8 cellular contexts compared by ENCODE assay signal in the genomic region with DNA sequence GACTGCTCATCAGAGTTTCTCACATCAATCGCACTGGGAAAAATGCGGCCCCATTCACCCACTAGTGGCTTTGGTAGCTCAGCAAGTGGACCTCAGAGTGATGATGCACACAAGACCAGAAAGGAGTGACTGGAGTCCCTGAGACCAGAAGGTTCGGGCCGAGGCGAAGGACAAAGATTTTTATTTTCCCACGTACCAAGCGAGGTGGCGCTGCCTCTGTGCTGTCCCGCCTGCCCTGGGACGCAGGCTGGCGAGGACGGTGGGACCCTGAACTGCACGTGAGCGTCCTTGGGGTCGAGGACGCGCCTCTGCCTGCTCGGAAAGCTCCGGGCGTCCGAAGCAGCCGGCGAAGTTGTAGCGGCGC. TPM values are rescaled to one million over a fixed set of nuclear protein-coding genes. Genes with fewer than 3 reads are reported as not detected.
DNase-seq lines count a peak whose midpoint lies in the region; ATAC-seq and TF ChIP-seq lines count a peak whose summit lies in the region.
"Not testable (repeated sequence)": the region's sequence is repeated elsewhere in the genome, so short reads cannot be mapped to it uniquely, and the experiment has no call there.

No MANE protein-coding gene starts in this region.

- peak; percentile 8 for DNase-seq in EL
- DNase-seq in RPMI7951 (ENCODE audit: low read depth): peak; percentile 5
- DNase-seq in ascending aorta (ENCODE audit: low spot score in 2 of 2); naive B cell: not testable (repeated sequence)
- peak; percentile 38 for DNase-seq in glutamatergic neuron

- not testable (repeated sequence) for H3K27me3 ChIP-seq in ascending aorta; thymus (ENCODE audit: control insufficient read depth, insufficient read depth)

- H3K36me3 ChIP-seq in ascending aorta; thymus (ENCODE audit: control insufficient read depth, insufficient read depth): not testable (repeated sequence)

- H3K27ac ChIP-seq in ascending aorta: peak overlapping the region; percentile 63 to 67
- not testable (repeated sequence) for H3K27ac ChIP-seq in thymus (ENCODE audit: low read depth)

- H3K9me3 ChIP-seq in ascending aorta; thymus (ENCODE audit: control insufficient read depth): not testable (repeated sequence)

- intact Hi-C loops in ascending aorta (cut with DNase I): loop anchor here (10.0 kb wide), 1 partner anchor 53 kb away; no protein-coding TSS in a partner anchor

- not testable (repeated sequence) for H3K4me1 Mint-ChIP-seq in glutamatergic neuron (ENCODE audit: low read depth, unreplicated experiment)
- peaks cover 21 to 41% (median 39%) of the 10 kb centered on the region in 3 donors for H3K4me1 Mint-ChIP-seq in naive B cell

- not testable (repeated sequence) for H3K36me3 Mint-ChIP-seq in glutamatergic neuron (ENCODE audit: unreplicated experiment); naive B cell

- ATAC-seq in GM21447 (IDR thresholded peaks at IDR 0.05; ENCODE audit: unreplicated experiment) (peak; percentile 40), HG03139 (IDR thresholded peaks at IDR 0.05; ENCODE audit: unreplicated experiment) (peak; percentile 40), naive B cell (ENCODE audit: low read depth in 2 of 2) (peak; percentile 37 to 38)

- not testable (repeated sequence) for H3K4me1 ChIP-seq in ascending aorta; thymus (ENCODE audit: control insufficient read depth, insufficient read depth, low read length)

- H3K27me3 Mint-ChIP-seq in glutamatergic neuron (ENCODE audit: unreplicated experiment); naive B cell: not testable (repeated sequence)

- 0% methylated on average over 15 of the region's 25 CpGs for WGBS in thymus

- H3K27ac Mint-ChIP-seq in glutamatergic neuron (ENCODE audit: unreplicated experiment): peak overlapping the region; percentile 96
- peak overlapping the region in 5 of 6 donors; percentile 41 to 94 (median 72) for H3K27ac Mint-ChIP-seq in naive B cell

- H3K9me3 Mint-ChIP-seq in glutamatergic neuron (ENCODE audit: unreplicated experiment); naive B cell: not testable (repeated sequence)

- TF ChIP-seq CTCF in ascending aorta (IDR thresholded peaks at IDR 0.05); glutamatergic neuron (IDR thresholded peaks at IDR 0.05; ENCODE audit: partially characterized antibody, unreplicated experiment): not testable (repeated sequence)

- peak overlapping the region; percentile 83 to 87 for H3K4me3 ChIP-seq in ascending aorta
- H3K4me3 ChIP-seq in thymus (ENCODE audit: low read length): peak overlapping the region; percentile 66

- peak overlapping the region; percentile 99 for H3K4me3 Mint-ChIP-seq in glutamatergic neuron (ENCODE audit: unreplicated experiment)
- peak overlapping the region; percentile 96 to 100 (median 99) for H3K4me3 Mint-ChIP-seq in naive B cell

RNA-seq across cellular contexts. Expression of gene TIMM23, which starts 0.6 kb away (rescaled TPM):
- total RNA-seq in RPMI7951 (2014; rRNA removed; shearing (Covaris generic)): 86.4 and 93.2 TPM in 2 replicates
- total RNA-seq in ascending aorta: 19.3 TPM
- 56.0 TPM for total RNA-seq in glutamatergic neuron (ENCODE audit: unreplicated experiment)
- polyA plus RNA-seq in naive B cell (ENCODE audit: low read depth in 6 of 6): 10 to 100 TPM; 45.0 to 60.0 (median 53.9) TPM
- polyA plus RNA-seq in thymus: 64.1 TPM

RNA-seq across cellular contexts. Expression of gene NCOA4, which starts 58.7 kb away (rescaled TPM):
- 111 and 144 TPM in 2 replicates for total RNA-seq in RPMI7951 (2014; rRNA removed; shearing (Covaris generic))
- total RNA-seq in ascending aorta (53.9 TPM), glutamatergic neuron (ENCODE audit: unreplicated experiment) (90.5 TPM)
- polyA plus RNA-seq in naive B cell (ENCODE audit: low read depth in 6 of 6) (100 to 1,000 TPM; 145 to 251 (median 154) TPM), thymus (75.2 TPM)
